ENCODE assay signal across 16 cellular contexts in the genomic region with DNA sequence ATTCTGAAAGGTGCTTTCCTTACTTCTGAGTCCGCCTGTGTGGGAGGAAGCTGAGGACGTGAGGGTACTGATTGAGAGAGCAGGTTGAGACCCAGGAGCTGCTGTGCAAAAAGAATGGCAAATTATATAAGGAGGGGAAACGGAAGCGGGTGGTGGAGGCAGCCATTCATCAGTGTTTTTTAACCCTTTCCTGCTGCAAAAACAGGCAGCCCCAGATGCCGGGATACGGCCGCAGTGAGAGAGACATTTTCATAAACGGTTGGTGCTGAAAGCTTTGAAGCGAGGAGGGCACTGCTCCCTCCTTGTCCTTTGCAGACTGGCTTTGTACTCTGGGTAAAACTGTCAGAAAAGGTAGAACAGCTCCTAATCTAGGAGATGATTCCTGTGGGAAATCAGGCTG. TPM values are rescaled to one million over a fixed set of nuclear protein-coding genes. Genes with fewer than 3 reads are reported as not detected.
DNase-seq lines count a peak whose midpoint lies in the region; ATAC-seq and TF ChIP-seq lines count a peak whose summit lies in the region.
"Had no signal": no experiment of that assay in that cellular context is flagged by ENCODE, and none has a peak within 500 bp of the region (broad histone marks: within the 10 kb centered on the region; RNA-seq: fewer than 3 reads in every experiment).

No MANE protein-coding gene starts in this region.

- no peak overlapping the region for H3K27ac ChIP-seq in CD4-positive, alpha-beta T cell (ENCODE audit: low read depth, low read length)
- H3K27ac ChIP-seq in neural cell (ENCODE audit: low read length), result peak overlapping the region; percentile 59
- H3K27ac ChIP-seq: body of pancreas, colonic mucosa, skin epidermis had no signal

- no peaks in the 10 kb centered on the region for H3F3A ChIP-seq in neural cell (ENCODE audit: insufficient read depth, low read length, poor library complexity, severe bottlenecking)

- H3K27ac Mint-ChIP-seq in CD4-positive, alpha-beta T cell, result no peak overlapping the region
- peak overlapping the region in 4 of 5 experiments; percentile 5 to 96 (median 46) for H3K27ac Mint-ChIP-seq in brain
- H3K27ac Mint-ChIP-seq: activated naive CD4-positive, alpha-beta T cell treated with anti-CD3 and anti-CD28 coated beads, Interleukin-2, amount 10 ng/mL, durations not matched to agents 7 days and 5 days had no signal

- no peaks in the 10 kb centered on the region for H3K27me3 Mint-ChIP-seq in CD4-positive, alpha-beta T cell
- peaks cover 12% of the 10 kb centered on the region for H3K27me3 Mint-ChIP-seq in brain

- POLR2A ChIA-PET in CD4-positive, alpha-beta T cell (lab: Charles Lee), result interaction anchor here (1.5 kb wide), 1 partner anchor 56 kb away, joined by 3 read pairs; a partner anchor contains a TSS

- CTCF ChIA-PET in CD4-positive, alpha-beta T cell (lab: Charles Lee), result no interaction called here

- H3K36me3 ChIP-seq in H7 (replicated peaks; ENCODE audit: control insufficient read depth, insufficient read depth, low read length) (no peaks in the 10 kb centered on the region; the same call in 1 of the 2 replicates), neural cell (ENCODE audit: insufficient read depth, low read length) (no peaks in the 10 kb centered on the region)
- H3K36me3 ChIP-seq: colonic mucosa had no signal

- peak overlapping the region; percentile 40 for H3K9ac ChIP-seq in neural cell (ENCODE audit: low read length)

- H3K9me3 ChIP-seq in CD4-positive, alpha-beta T cell (ENCODE audit: control insufficient read depth, low read length), result no peaks in the 10 kb centered on the region
- no peaks in the 10 kb centered on the region for H3K9me3 ChIP-seq in neural cell (ENCODE audit: low read length)
- H3K9me3 ChIP-seq: body of pancreas, colonic mucosa had no signal

- no peak for TF ChIP-seq EP300 in neural cell (conservative IDR thresholded peaks at IDR 0.05; ENCODE audit: poor library complexity, severe bottlenecking)

- no peak for TF ChIP-seq CTCF in CD4-positive, alpha-beta T cell (IDR thresholded peaks at IDR 0.05)
- no peak for TF ChIP-seq CTCF in brain (conservative IDR thresholded peaks at IDR 0.05)
- no peak for TF ChIP-seq CTCF in neural cell (IDR thresholded peaks at IDR 0.05; ENCODE audit: poor library complexity, severe bottlenecking)

- H3K4me3 Mint-ChIP-seq in CD4-positive, alpha-beta T cell, result peak overlapping the region; percentile 35
- H3K4me3 Mint-ChIP-seq in brain, result peak overlapping the region in 3 of 5 experiments; percentile 19 to 64 (median 61)
- H3K4me3 Mint-ChIP-seq: activated naive CD4-positive, alpha-beta T cell treated with anti-CD3 and anti-CD28 coated beads, Interleukin-2, amount 10 ng/mL, durations not matched to agents 7 days and 5 days had no signal

- H3K9me3 Mint-ChIP-seq in CD4-positive, alpha-beta T cell, result no peaks in the 10 kb centered on the region
- no peaks in the 10 kb centered on the region for H3K9me3 Mint-ChIP-seq in brain
- H3K9me3 Mint-ChIP-seq: activated naive CD4-positive, alpha-beta T cell treated with anti-CD3 and anti-CD28 coated beads, Interleukin-2, amount 10 ng/mL, durations not matched to agents 7 days and 5 days had no signal

- H2AFZ ChIP-seq in neural cell (ENCODE audit: low read depth, low read length), result no peak overlapping the region

- H3K27me3 ChIP-seq in CD4-positive, alpha-beta T cell (ENCODE audit: control insufficient read depth, insufficient read depth, low read length), result no peaks in the 10 kb centered on the region
- H3K27me3 ChIP-seq in H7 (ENCODE audit: control insufficient read depth, insufficient read depth, low read length) (no peaks in the 10 kb centered on the region; the same call in 1 of the 2 replicates), neural cell (ENCODE audit: insufficient read depth, low read depth, low read length) (no peaks in the 10 kb centered on the region)
- H3K27me3 ChIP-seq: body of pancreas, colonic mucosa had no signal

- H3K4me1 Mint-ChIP-seq in CD4-positive, alpha-beta T cell (ENCODE audit: low read depth), result peaks cover 15% of the 10 kb centered on the region
- H3K4me1 Mint-ChIP-seq in brain, result peaks cover 38% of the 10 kb centered on the region

- no peaks in the 10 kb centered on the region for H3K79me2 ChIP-seq in neural cell (replicated peaks; ENCODE audit: insufficient read depth, low read length)

- no peaks in the 10 kb centered on the region for H4K20me1 ChIP-seq in neural cell (ENCODE audit: insufficient read depth)

- no peak for DNase-seq in CD4-positive, alpha-beta T cell
- DNase-seq in H7 (peak; percentile 60), HPDE6-E6E7 (ENCODE audit: extremely low spot score) (no peak)
- DNase-seq: activated CD4-positive, alpha-beta T cell treated with anti-CD3 and anti-CD28 coated beads for 1 hour; activated CD8-positive, alpha-beta memory T cell treated with anti-CD3 and anti-CD28 coated beads, Interleukin-2, amount 50 U/mL, for 48 hours; activated naive CD4-positive, alpha-beta T cell treated with anti-CD3 and anti-CD28 coated beads, Interleukin-2, amount 10 ng/mL, durations not matched to agents 7 days and 5 days; body of pancreas; NCI-H226; stimulated activated CD4-positive, alpha-beta T cell treated with anti-CD3 and anti-CD28 coated beads, Interleukin-2, amount 100 ng/mL, for 48 hours had no signal

- H3K4me2 ChIP-seq in neural cell (ENCODE audit: low read length), result no peak overlapping the region

- H3K9me2 ChIP-seq in neural cell (ENCODE audit: insufficient read depth, low read length), result no peaks in the 10 kb centered on the region

- intact Hi-C loops in CD4-positive, alpha-beta T cell (cut with DNase I, micrococcal nuclease), result no loop called here

- H3K4me3 ChIP-seq in H7 (ENCODE audit: insufficient read depth, low read depth, low read length) (peak overlapping the region; percentile 12; the same call in 1 of the 2 replicates), neural cell (ENCODE audit: low read length) (peak overlapping the region; percentile 50)
- H3K4me3 ChIP-seq: body of pancreas, colonic mucosa, skin epidermis had no signal

- ATAC-seq in CD4-positive, alpha-beta T cell (ENCODE audit: poor library complexity), result no peak
- no peak for ATAC-seq in HG02678 (IDR thresholded peaks at IDR 0.05; ENCODE audit: unreplicated experiment)
- no peak for ATAC-seq in HG02759 (IDR thresholded peaks at IDR 0.05; ENCODE audit: unreplicated experiment)
- ATAC-seq: body of pancreas, HCT116 had no signal

- TF ChIP-seq RAD21 in neural cell (conservative IDR thresholded peaks at IDR 0.05), result peak; percentile 31

- peaks cover 25% of the 10 kb centered on the region for H3K36me3 Mint-ChIP-seq in CD4-positive, alpha-beta T cell (ENCODE audit: low read depth)
- H3K36me3 Mint-ChIP-seq in brain, result peaks cover 6% of the 10 kb centered on the region
- H3K36me3 Mint-ChIP-seq: activated naive CD4-positive, alpha-beta T cell treated with anti-CD3 and anti-CD28 coated beads, Interleukin-2, amount 10 ng/mL, durations not matched to agents 7 days and 5 days had no signal

TF ChIP-seq in neural cell, 6 proteins besides CTCF, POLR2A, EP300 and RAD21:
- TF ChIP-seq SMC3 (conservative IDR thresholded peaks at IDR 0.05; ENCODE audit: poor library complexity), result peak; percentile 29
- TF ChIP-seq POLR2AphosphoS5 (IDR thresholded peaks at IDR 0.05), result no peak

RNA-seq across cellular contexts. Expression of a gene that starts 56.4 kb away (rescaled TPM):
- 10 to 100 TPM; 10.6 to 11.4 TPM for total RNA-seq in CD4-positive, alpha-beta T cell
- total RNA-seq in H7 (2014; rRNA removed; shearing (Covaris generic)), result 52.9 and 53.5 TPM in 2 replicates
- polyA plus RNA-seq in brain (ENCODE audit: insufficient read depth, low read depth, low replicate concordance) (30.7 TPM), neural cell (17.5 and 20.0 TPM in 2 replicates)
- 39.4 and 42.9 TPM in 2 replicates for polyA minus RNA-seq in neural cell

RNA-seq across cellular contexts. Expression of a gene that starts 56.7 kb away (rescaled TPM):
- 10 to 100 TPM; 54.8 to 55.7 TPM for total RNA-seq in CD4-positive, alpha-beta T cell
- 12.7 and 22.5 TPM in 2 replicates for total RNA-seq in H7 (2014; rRNA removed; shearing (Covaris generic))
- polyA plus RNA-seq in brain (ENCODE audit: insufficient read depth, low read depth, low replicate concordance) (24.2 TPM), neural cell (22.1 and 23.4 TPM in 2 replicates)
- 50.9 and 55.3 TPM in 2 replicates for polyA minus RNA-seq in neural cell
